7 cellular contexts compared by ENCODE assay signal in the genomic region with DNA sequence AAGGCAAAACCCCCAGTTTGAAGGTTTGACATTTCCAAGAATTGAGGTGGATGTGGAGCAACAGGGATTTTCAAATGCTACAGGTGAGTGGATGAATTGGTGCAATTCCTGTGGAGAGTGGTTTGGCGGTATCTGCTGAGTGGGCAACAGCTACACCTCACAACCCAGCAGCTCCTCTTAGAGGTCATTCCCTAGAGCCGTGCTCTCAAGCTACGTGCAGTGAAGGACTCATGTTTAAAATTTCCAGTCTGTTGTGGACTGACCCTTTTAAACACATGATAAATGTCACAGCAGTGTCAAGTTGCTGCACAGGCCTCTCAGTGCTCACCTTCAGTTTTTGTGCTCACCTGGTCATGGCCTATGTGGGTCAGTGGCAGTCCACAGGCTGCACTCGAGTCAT. TPM values are rescaled to one million over a fixed set of nuclear protein-coding genes. Genes with fewer than 3 reads are reported as not detected.
"Had no signal": no experiment of that assay in that cellular context is flagged by ENCODE, and none has a peak within 500 bp of the region (broad histone marks: within the 10 kb centered on the region; RNA-seq: fewer than 3 reads in every experiment).

No MANE protein-coding gene starts in this region.

- H3K4me2 ChIP-seq: GM23338 had no signal

- H3K4me3 ChIP-seq: GM23338 had no signal

- H3K4me3 Mint-ChIP-seq: GM23338, H9, HFFc6 had no signal

- H3K27ac Mint-ChIP-seq: GM23338, H9, HFFc6 had no signal

- H3K27ac ChIP-seq: HL-60 had no signal

- H2AFZ ChIP-seq: GM23338 had no signal

- DNase-seq: H9, HCEC 1CT, HFFc6, IMR-90 had no signal

- H3K9me3 Mint-ChIP-seq: HFFc6 had no signal

- ATAC-seq: GM23338 had no signal

- H3K4me1 Mint-ChIP-seq: GM23338, H9 had no signal

RNA-seq across cellular contexts. Expression of a gene that starts 9.5 kb away (rescaled TPM):
- total RNA-seq: GM23338, H1, H9, HFFc6, IMR-90 had no signal
